1 cellular context compared by ENCODE assay signal in the genomic region with DNA sequence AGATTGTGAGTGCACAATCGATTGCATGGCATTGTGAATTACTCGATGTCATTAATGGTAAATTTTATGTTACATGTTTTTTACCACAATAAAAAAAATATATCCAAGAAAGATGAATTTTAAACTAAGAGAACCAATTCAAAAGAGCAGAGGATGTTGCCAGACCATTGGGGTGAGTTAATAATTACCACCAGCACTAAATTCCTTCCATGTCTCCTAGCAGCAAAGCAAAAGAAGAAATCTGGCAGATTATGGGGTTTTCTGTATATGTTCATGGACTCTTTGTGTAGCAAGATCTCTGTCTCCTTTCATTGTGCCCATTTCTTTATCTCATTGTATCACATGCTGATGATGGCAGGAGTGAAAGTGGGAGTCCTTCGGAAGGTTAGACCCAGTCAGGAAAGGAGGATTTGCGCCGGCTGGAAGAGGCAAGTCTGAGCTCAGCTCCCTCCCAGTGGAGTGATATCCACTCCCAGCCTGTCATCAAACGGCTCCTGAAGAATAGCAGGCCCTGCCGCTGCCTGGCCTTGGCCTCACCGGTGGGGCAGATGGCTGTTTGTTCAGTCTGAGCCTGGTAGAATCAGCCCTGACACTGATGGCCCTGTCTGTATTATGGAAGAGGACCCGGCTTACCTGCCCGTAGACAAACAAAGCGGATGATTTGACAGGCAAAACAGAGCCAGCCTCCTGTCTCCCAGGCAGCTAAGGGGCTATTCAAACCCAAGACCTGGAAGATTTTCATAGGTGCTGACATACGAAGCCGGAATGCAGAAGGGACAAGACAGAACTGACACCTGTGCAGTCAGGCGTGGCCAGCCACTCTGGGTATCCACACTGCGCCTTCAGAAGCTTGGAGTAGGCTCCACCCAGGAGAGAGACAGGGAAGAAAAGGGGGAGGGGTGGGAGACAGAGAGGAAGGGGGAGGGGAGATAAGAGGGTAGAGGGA.
TF ChIP-seq lines count a peak whose summit lies in the region.

No MANE protein-coding gene starts in this region.

TF ChIP-seq in K562, 482 proteins besides CTCF, POLR2A, EP300 and RAD21 (continued from another document):
- TF ChIP-seq, protein P1, sequence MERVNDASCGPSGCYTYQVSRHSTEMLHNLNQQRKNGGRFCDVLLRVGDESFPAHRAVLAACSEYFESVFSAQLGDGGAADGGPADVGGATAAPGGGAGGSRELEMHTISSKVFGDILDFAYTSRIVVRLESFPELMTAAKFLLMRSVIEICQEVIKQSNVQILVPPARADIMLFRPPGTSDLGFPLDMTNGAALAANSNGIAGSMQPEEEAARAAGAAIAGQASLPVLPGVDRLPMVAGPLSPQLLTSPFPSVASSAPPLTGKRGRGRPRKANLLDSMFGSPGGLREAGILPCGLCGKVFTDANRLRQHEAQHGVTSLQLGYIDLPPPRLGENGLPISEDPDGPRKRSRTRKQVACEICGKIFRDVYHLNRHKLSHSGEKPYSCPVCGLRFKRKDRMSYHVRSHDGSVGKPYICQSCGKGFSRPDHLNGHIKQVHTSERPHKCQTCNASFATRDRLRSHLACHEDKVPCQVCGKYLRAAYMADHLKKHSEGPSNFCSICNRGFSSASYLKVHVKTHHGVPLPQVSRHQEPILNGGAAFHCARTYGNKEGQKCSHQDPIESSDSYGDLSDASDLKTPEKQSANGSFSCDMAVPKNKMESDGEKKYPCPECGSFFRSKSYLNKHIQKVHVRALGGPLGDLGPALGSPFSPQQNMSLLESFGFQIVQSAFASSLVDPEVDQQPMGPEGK (CRISPR knock-in tag; IDR thresholded peaks at IDR 0.05; ENCODE audit: borderline replicate concordance), result no peak
- TF ChIP-seq SETDB1 (IDR thresholded peaks at IDR 0.05; ENCODE audit: low read length) (no peak), ZNF274 (IDR thresholded peaks at IDR 0.05; ENCODE audit: borderline replicate concordance, low read depth, low read length) (no peak), CBX2 (IDR thresholded peaks at IDR 0.05; ENCODE audit: insufficient read depth, low read length, poor library complexity, severe bottlenecking) (no peak), ZNF239 (CRISPR knock-in tag; IDR thresholded peaks at IDR 0.05) (no peak), MTA3 (IDR thresholded peaks at IDR 0.05; ENCODE audit: borderline replicate concordance) (no peak), MCM3 (IDR thresholded peaks at IDR 0.05) (no peak), SIN3A (IDR thresholded peaks at IDR 0.05; ENCODE audit: borderline replicate concordance in 2 of 2, control insufficient read depth in 1 of 2, low read depth in 2 of 2, low read length in 2 of 2) (no peak), MBD2 (IDR thresholded peaks at IDR 0.05; ENCODE audit: borderline replicate concordance, low read depth) (no peak), MIER1 (IDR thresholded peaks at IDR 0.05; ENCODE audit: low read depth) (no peak), IFI16 (CRISPR knock-in tag; IDR thresholded peaks at IDR 0.05) (no peak)
- TF ChIP-seq, protein P2, sequence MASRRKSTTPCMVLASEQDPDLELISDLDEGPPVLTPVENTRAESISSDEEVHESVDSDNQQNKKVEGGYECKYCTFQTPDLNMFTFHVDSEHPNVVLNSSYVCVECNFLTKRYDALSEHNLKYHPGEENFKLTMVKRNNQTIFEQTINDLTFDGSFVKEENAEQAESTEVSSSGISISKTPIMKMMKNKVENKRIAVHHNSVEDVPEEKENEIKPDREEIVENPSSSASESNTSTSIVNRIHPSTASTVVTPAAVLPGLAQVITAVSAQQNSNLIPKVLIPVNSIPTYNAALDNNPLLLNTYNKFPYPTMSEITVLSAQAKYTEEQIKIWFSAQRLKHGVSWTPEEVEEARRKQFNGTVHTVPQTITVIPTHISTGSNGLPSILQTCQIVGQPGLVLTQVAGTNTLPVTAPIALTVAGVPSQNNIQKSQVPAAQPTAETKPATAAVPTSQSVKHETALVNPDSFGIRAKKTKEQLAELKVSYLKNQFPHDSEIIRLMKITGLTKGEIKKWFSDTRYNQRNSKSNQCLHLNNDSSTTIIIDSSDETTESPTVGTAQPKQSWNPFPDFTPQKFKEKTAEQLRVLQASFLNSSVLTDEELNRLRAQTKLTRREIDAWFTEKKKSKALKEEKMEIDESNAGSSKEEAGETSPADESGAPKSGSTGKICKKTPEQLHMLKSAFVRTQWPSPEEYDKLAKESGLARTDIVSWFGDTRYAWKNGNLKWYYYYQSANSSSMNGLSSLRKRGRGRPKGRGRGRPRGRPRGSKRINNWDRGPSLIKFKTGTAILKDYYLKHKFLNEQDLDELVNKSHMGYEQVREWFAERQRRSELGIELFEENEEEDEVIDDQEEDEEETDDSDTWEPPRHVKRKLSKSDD (conservative IDR thresholded peaks at IDR 0.05; ENCODE audit: low read length), result no peak
